Comparison of ENCODE assay signal across 8 cellular contexts in genomic region chr4:123599920-123600394, GRCh38.
A peak's percentile ranks its signal among the peaks of the same experiment; 100 is the strongest.
DNase-seq lines count a peak whose midpoint lies in the region; ATAC-seq and TF ChIP-seq lines count a peak whose summit lies in the region.

No MANE protein-coding gene starts in this region.

- TF ChIP-seq CTCF in MM.1S (IDR thresholded peaks at IDR 0.05; ENCODE audit: low read length) (no peak), epithelial cell of esophagus (IDR thresholded peaks at IDR 0.05; ENCODE audit: insufficient read depth, low read depth, low read length, missing control alignments) (no peak), tibial artery (IDR thresholded peaks at IDR 0.05) (no peak)

- no peak overlapping the region for H3K9ac ChIP-seq in MM.1S (ENCODE audit: low read length)

- H3K9me2 ChIP-seq in MM.1S (replicated peaks; ENCODE audit: insufficient read depth, low read length): no peaks in the 10 kb centered on the region

- H3K4me1 Mint-ChIP-seq in activated CD8-positive, alpha-beta T cell treated with anti-CD3 and anti-CD28 coated beads, Interleukin-2, amount 10 ng/mL, durations not matched to agents 7 days and 5 days (ENCODE audit: low read depth): peaks cover 72% of the 10 kb centered on the region

- H3K27ac ChIP-seq in MM.1S (ENCODE audit: low read length): no peak overlapping the region
- peak overlapping the region; percentile 37 for H3K27ac ChIP-seq in muscle layer of duodenum (ENCODE audit: low read length)
- H3K27ac ChIP-seq in tibial artery: peak overlapping the region in 1 of 2 donors; percentile 19

- H3K27ac Mint-ChIP-seq in activated CD8-positive, alpha-beta T cell treated with anti-CD3 and anti-CD28 coated beads, Interleukin-2, amount 10 ng/mL, durations not matched to agents 7 days and 5 days: peak overlapping the region; percentile 86

- no peaks in the 10 kb centered on the region for H3K27me3 Mint-ChIP-seq in activated CD8-positive, alpha-beta T cell treated with anti-CD3 and anti-CD28 coated beads, Interleukin-2, amount 10 ng/mL, durations not matched to agents 7 days and 5 days (ENCODE audit: low read depth)

- H3K9me3 ChIP-seq in MM.1S (replicated peaks; ENCODE audit: insufficient read depth, low read length) (no peaks in the 10 kb centered on the region), muscle layer of duodenum (ENCODE audit: control insufficient read depth in 1 of 2, low read length in 2 of 2) (no peaks in the 10 kb centered on the region), tibial artery (no peaks in the 10 kb centered on the region)

- H3K27me3 ChIP-seq in H7 (ENCODE audit: control insufficient read depth, insufficient read depth, low read length): no peaks in the 10 kb centered on the region
- no peaks in the 10 kb centered on the region for H3K27me3 ChIP-seq in MM.1S (replicated peaks; ENCODE audit: insufficient read depth, low read length)
- no peaks in the 10 kb centered on the region for H3K27me3 ChIP-seq in muscle layer of duodenum (ENCODE audit: low read depth, low read length)
- no peaks in the 10 kb centered on the region for H3K27me3 ChIP-seq in tibial artery

- no peaks in the 10 kb centered on the region for H3K79me2 ChIP-seq in MM.1S (ENCODE audit: low read length)

- H2AFZ ChIP-seq in MM.1S (ENCODE audit: low read length): no peak overlapping the region

- peak; percentile 100 for ATAC-seq in GM18498 (IDR thresholded peaks at IDR 0.05; ENCODE audit: unreplicated experiment)
- ATAC-seq in activated CD8-positive, alpha-beta T cell treated with anti-CD3 and anti-CD28 coated beads, Interleukin-2, amount 10 ng/mL, durations not matched to agents 7 days and 5 days: peak; percentile 99

- H3K4me3 ChIP-seq in H7 (ENCODE audit: insufficient read depth, low read depth, low read length) (no peak overlapping the region), MM.1S (ENCODE audit: low read length) (no peak overlapping the region), epithelial cell of esophagus (ENCODE audit: low read length) (no peak overlapping the region), muscle layer of duodenum (ENCODE audit: low read depth in 1 of 2, low read length in 2 of 2) (no peak overlapping the region), tibial artery (no peak overlapping the region)

- intact Hi-C loops in tibial artery (cut with DNase I; ENCODE audit: low total_unique reads): no loop called here

- peak overlapping the region; percentile 8; the same call in 1 of the 2 replicates for H3K4me2 ChIP-seq in MM.1S (ENCODE audit: low read depth, low read length)

- H3K36me3 Mint-ChIP-seq in activated CD8-positive, alpha-beta T cell treated with anti-CD3 and anti-CD28 coated beads, Interleukin-2, amount 10 ng/mL, durations not matched to agents 7 days and 5 days (ENCODE audit: low read depth): peaks cover 23% of the 10 kb centered on the region

- no peaks in the 10 kb centered on the region for H3F3A ChIP-seq in MM.1S (ENCODE audit: insufficient read depth, low read length)

- peaks cover 21% of the 10 kb centered on the region for H3K9me3 Mint-ChIP-seq in activated CD8-positive, alpha-beta T cell treated with anti-CD3 and anti-CD28 coated beads, Interleukin-2, amount 10 ng/mL, durations not matched to agents 7 days and 5 days (ENCODE audit: insufficient read depth)

- H3K36me3 ChIP-seq in H7 (replicated peaks; ENCODE audit: control insufficient read depth, insufficient read depth, low read length) (no peaks in the 10 kb centered on the region), MM.1S (replicated peaks; ENCODE audit: insufficient read depth, low read length) (no peaks in the 10 kb centered on the region), muscle layer of duodenum (ENCODE audit: control insufficient read depth in 1 of 2, insufficient read depth in 2 of 2, low read length in 2 of 2) (no peaks in the 10 kb centered on the region), tibial artery (no peaks in the 10 kb centered on the region)

- no peaks in the 10 kb centered on the region for H4K20me1 ChIP-seq in MM.1S (ENCODE audit: insufficient read depth, low read length)

- POLR2A ChIA-PET in activated CD8-positive, alpha-beta T cell treated with anti-CD3 and anti-CD28 coated beads, Interleukin-2, amount 10 ng/mL, durations not matched to agents 7 days and 5 days (lab: Charles Lee): interaction anchor here (0.7 to 1.4 kb wide), 5 partner anchors 17 to 202 kb away, joined by 3 to 8 read pairs (median 3); no protein-coding TSS in a partner anchor

- DNase-seq in H7 (peak; percentile 49), MM.1S (peak; percentile 77), epithelial cell of esophagus (ENCODE audit: low read depth) (peak; percentile 23), tibial artery (peak; percentile 56 to 73), SK-N-DZ (ENCODE audit: low spot score) (no peak)
- peak; percentile 81 for DNase-seq in activated CD8-positive, alpha-beta T cell treated with anti-CD3 and anti-CD28 coated beads, Interleukin-2, amount 10 ng/mL, durations not matched to agents 7 days and 5 days

- H3K4me1 ChIP-seq in MM.1S (ENCODE audit: low read length) (peaks cover 15% of the 10 kb centered on the region; the same call in 1 of the 2 replicates), muscle layer of duodenum (ENCODE audit: control insufficient read depth in 1 of 2, insufficient read depth in 2 of 2, low read length in 2 of 2) (peaks cover 14 to 20% of the 10 kb centered on the region in 2 donors), tibial artery (peaks cover 0 to 14% (median 5%) of the 10 kb centered on the region in 4 donors)

- CTCF ChIA-PET in activated CD8-positive, alpha-beta T cell treated with anti-CD3 and anti-CD28 coated beads, Interleukin-2, amount 10 ng/mL, durations not matched to agents 7 days and 5 days (lab: Charles Lee): interaction anchor here (0.7 to 4.4 kb wide), 10 partner anchors 9 to 208 kb away, joined by 3 to 27 read pairs (median 3); partner anchors contain the start of gene SPRY1

- H3K4me3 Mint-ChIP-seq in activated CD8-positive, alpha-beta T cell treated with anti-CD3 and anti-CD28 coated beads, Interleukin-2, amount 10 ng/mL, durations not matched to agents 7 days and 5 days: peak overlapping the region; percentile 24
